Comparison of ENCODE assay signal across 15 cellular contexts in the genomic region with DNA sequence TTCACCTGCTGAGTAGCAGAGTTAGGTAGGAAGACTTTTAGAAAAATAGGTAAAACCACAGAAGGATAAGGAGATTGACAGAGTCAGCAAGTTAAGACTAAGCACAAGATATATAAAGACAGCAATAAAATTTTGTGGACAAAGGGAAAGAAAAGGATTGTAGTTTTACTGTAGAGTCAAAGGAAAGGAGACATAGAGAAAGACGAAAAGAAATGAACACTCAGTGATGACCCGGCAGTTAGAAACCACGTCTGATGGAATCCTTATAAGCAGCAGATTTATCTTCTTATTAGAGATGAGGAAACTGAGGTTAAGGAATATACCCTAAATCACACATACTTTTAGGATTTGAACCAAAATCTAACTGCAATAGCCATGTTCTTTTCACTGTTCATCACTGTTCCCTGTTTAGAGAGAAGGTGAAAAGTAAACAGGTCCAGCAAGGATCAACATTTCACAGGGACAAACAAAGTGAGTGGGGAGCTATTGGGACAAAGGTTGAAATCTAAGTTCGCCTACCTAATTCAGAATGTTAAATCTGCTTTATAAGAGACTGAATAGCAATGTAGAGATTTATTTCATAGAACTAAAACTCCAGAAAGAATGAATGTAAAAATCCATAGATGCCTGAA.
"Had no signal": no experiment of that assay in that cellular context is flagged by ENCODE, and none has a peak within 500 bp of the region (broad histone marks: within the 10 kb centered on the region; RNA-seq: fewer than 3 reads in every experiment).

No MANE protein-coding gene starts in this region.

- H3K36me3 Mint-ChIP-seq: natural killer cell treated with Interleukin-12 subunit alpha and Interleukin-12 subunit beta and Interleukin-15 and Interleukin-18, amount 100 ng/mL, for 72 hours had no signal

- H3K27ac ChIP-seq: psoas muscle, testis had no signal

- H3K4me3 ChIP-seq: psoas muscle, testis had no signal

- DNase-seq: activated CD4-positive, alpha-beta T cell treated with anti-CD3 and anti-CD28 coated beads, Interleukin-2, amount 10 ng/mL, durations not matched to agents 7 days and 5 days; activated CD4-positive, CD25-positive, alpha-beta regulatory T cell; activated CD8-positive, alpha-beta memory T cell treated with anti-CD3 and anti-CD28 coated beads for 24 hours; activated naive CD4-positive, alpha-beta T cell treated with anti-CD3 and anti-CD28 coated beads for 36 hours; caudate nucleus; cortex of kidney; effector memory CD8-positive, alpha-beta T cell; hypothalamus; mammary epithelial cell; psoas muscle; stimulated activated CD4-positive, alpha-beta T cell treated with anti-CD3 and anti-CD28 coated beads, Interleukin-2, amount 100 ng/mL, for 48 hours; stimulated activated naive CD8-positive, alpha-beta T cell treated with anti-CD3 and anti-CD28 coated beads, Interleukin-15, Interleukin-2, amounts not matched to agents 100 U/mL and 50 U/mL, for 24 hours; T-helper 17 cell; testis had no signal

- ATAC-seq: effector memory CD8-positive, alpha-beta T cell; natural killer cell treated with Interleukin-12 subunit alpha and Interleukin-12 subunit beta and Interleukin-15 and Interleukin-18, amount 100 ng/mL, for 72 hours; stimulated activated naive CD8-positive, alpha-beta T cell treated with anti-CD3 and anti-CD28 coated beads, Interleukin-15, Interleukin-2, amounts not matched to agents 100 U/mL and 50 U/mL, for 24 hours; T-helper 17 cell had no signal

- H3K4me3 Mint-ChIP-seq: activated CD4-positive, alpha-beta T cell treated with anti-CD3 and anti-CD28 coated beads, Interleukin-2, amount 10 ng/mL, durations not matched to agents 7 days and 5 days; activated naive CD4-positive, alpha-beta T cell treated with anti-CD3 and anti-CD28 coated beads for 36 hours; effector memory CD8-positive, alpha-beta T cell; natural killer cell treated with Interleukin-12 subunit alpha and Interleukin-12 subunit beta and Interleukin-15 and Interleukin-18, amount 100 ng/mL, for 72 hours; T-helper 17 cell had no signal

- H3K9me3 ChIP-seq: psoas muscle, testis had no signal

- H3K27me3 ChIP-seq: testis had no signal

- H3K9me3 Mint-ChIP-seq: activated naive CD4-positive, alpha-beta T cell treated with anti-CD3 and anti-CD28 coated beads for 36 hours; effector memory CD8-positive, alpha-beta T cell; natural killer cell treated with Interleukin-12 subunit alpha and Interleukin-12 subunit beta and Interleukin-15 and Interleukin-18, amount 100 ng/mL, for 72 hours had no signal

- H3K4me1 ChIP-seq: psoas muscle, testis had no signal

- H3K27ac Mint-ChIP-seq: activated CD4-positive, alpha-beta T cell treated with anti-CD3 and anti-CD28 coated beads, Interleukin-2, amount 10 ng/mL, durations not matched to agents 7 days and 5 days; activated naive CD4-positive, alpha-beta T cell treated with anti-CD3 and anti-CD28 coated beads for 36 hours; effector memory CD8-positive, alpha-beta T cell; T-helper 17 cell had no signal
